In the genomic region with DNA sequence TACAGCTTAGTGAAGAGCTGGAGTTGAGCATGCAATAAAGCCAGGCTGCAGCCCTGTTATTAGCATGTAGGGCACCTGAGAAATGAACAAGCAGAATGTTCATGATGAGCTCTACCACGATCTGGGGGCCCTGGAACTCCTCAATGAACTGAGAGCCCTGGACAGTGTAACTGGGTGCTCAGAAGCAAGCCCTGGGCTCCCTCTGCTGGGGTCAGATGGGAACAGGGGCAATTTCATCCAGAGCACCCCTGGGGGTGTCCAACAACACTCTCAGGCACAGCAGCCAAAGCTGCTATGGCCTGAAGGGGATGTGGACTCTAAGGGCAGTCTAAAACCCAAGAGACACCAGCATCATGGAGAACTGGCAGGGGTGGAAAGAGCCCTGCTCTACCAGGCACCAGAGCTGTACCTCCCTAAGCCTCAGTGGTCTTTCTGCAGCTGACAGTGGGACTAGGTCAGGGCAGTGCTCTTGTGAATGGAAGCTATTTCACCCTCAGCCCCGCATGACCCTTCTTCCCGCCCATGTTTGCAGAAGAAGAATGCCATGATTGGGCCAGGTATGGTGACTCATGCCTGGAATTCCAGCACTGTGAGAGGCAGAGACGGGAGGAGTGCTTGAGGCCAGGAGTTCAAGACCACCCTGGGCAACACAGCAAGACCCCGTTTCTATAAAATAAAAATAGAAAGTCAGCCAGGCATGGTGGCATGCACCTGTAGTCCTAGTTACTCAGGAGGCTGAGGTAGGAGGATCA, we compare ENCODE assay signal across 8 cellular contexts. TPM values are rescaled to one million over a fixed set of nuclear protein-coding genes. Genes with fewer than 3 reads are reported as not detected.
DNase-seq lines count a peak whose midpoint lies in the region; ATAC-seq, FAIRE-seq and TF ChIP-seq lines count a peak whose summit lies in the region.

No MANE protein-coding gene starts in this region.

- peaks cover 20 to 75% (median 55%) of the 10 kb centered on the region in 4 experiments for H3K36me3 ChIP-seq in H1 (ENCODE audit: control insufficient read depth in 2 of 4, insufficient read depth in 4 of 4, low read length in 3 of 4)

- FAIRE-seq in H1 (lab: Jason Lieb, UNC) = no peak

- H4K5ac ChIP-seq in H1 (ENCODE audit: insufficient read length, low read depth, low read length) = no peak overlapping the region

- H3K4me3 ChIP-seq in AG09309 (ENCODE audit: control insufficient read depth, low read depth, low read length) (no peak overlapping the region), GM12875 (ENCODE audit: low read depth, low read length) (no peak overlapping the region), H1 (ENCODE audit: extremely low read depth in 1 of 4, insufficient read depth in 2 of 4, low read depth in 3 of 4, low read length in 4 of 4) (no peak overlapping the region)

- H4K91ac ChIP-seq in H1 (replicated peaks; ENCODE audit: insufficient read length, low read length) = no peak overlapping the region

- no peak overlapping the region for H4K8ac ChIP-seq in H1 (ENCODE audit: extremely low read depth, insufficient read depth, low read length)

- peaks cover 4% of the 10 kb centered on the region for H3K27me3 Mint-ChIP-seq in nephron progenitor cell (ENCODE audit: low read depth, poor library complexity)

- H3K23ac ChIP-seq in H1 (ENCODE audit: insufficient read length) = no peak overlapping the region

- H3K79me1 ChIP-seq in H1 (ENCODE audit: low read depth, low read length) = no peaks in the 10 kb centered on the region

- no peak overlapping the region for H2BK20ac ChIP-seq in H1 (ENCODE audit: low read length)

- H3K4ac ChIP-seq in H1 (replicated peaks; ENCODE audit: insufficient read length, low read depth, low read length) = no peak overlapping the region

- no peak overlapping the region for H3K4me3 Mint-ChIP-seq in nephron progenitor cell

- H2BK120ac ChIP-seq in H1 (replicated peaks; ENCODE audit: low read depth, low read length) = no peak overlapping the region

- no peak for TF ChIP-seq POLR2A in H1 (IDR thresholded peaks at IDR 0.05; ENCODE audit: control extremely low read depth in 1 of 2, low read depth in 2 of 2, low read length in 2 of 2)

- no peak overlapping the region for H2BK12ac ChIP-seq in H1 (ENCODE audit: low read depth, low read length)

- peak; percentile 71 to 80 for TF ChIP-seq RAD21 in H1 (IDR thresholded peaks at IDR 0.05 in 1 of 2, conservative IDR thresholded peaks at IDR 0.05 in 1 of 2; ENCODE audit: low read depth in 2 of 2, low read length in 2 of 2)

- ATAC-seq in SK-N-SH treated with all-trans-retinoic acid at 6 μM for 48 hours (peak; percentile 67), HG02870 (IDR thresholded peaks at IDR 0.05; ENCODE audit: unreplicated experiment) (no peak), HG03469 (IDR thresholded peaks at IDR 0.05; ENCODE audit: unreplicated experiment) (no peak)

- H3K27me3 ChIP-seq in H1 (replicated peaks in 1 of 4; ENCODE audit: control insufficient read depth in 3 of 4, extremely low read depth in 1 of 4, insufficient read depth in 3 of 4, low read length in 3 of 4) = no peaks in the 10 kb centered on the region

- WGBS in H1 (ENCODE audit: extremely low coverage in 1 of 2, insufficient coverage in 1 of 2, insufficient read length in 1 of 2, insufficient replicate concordance in 2 of 2, low coverage in 1 of 2, low lambda C conversion rate in 2 of 2, missing lambda C conversion rate in 1 of 2), 2 experiments = 85% methylated on average over 5 of the region's 5 CpGs; no CpG with 5 or more reads in 1 of the 2 experiments

- POLR2A ChIA-PET in H1 (lab: Charles Lee; ENCODE audit: partially characterized antibody) = interaction anchor here (1.2 to 1.7 kb wide), 4 partner anchors 14 to 55 kb away, joined by 3 to 8 read pairs (median 4); partner anchors contain the start of genes NEFH and THOC5

- peaks cover 2 to 4% of the 10 kb centered on the region in 2 experiments for H4K20me1 ChIP-seq in H1 (replicated peaks in 1 of 2; ENCODE audit: control insufficient read depth in 1 of 2, insufficient read depth in 2 of 2, low read length in 2 of 2)

- no peak overlapping the region for H2AK5ac ChIP-seq in H1 (ENCODE audit: low read depth, low read length)

- H3K27ac Mint-ChIP-seq in nephron progenitor cell = no peak overlapping the region

- H2BK15ac ChIP-seq in H1 (ENCODE audit: low read length) = no peak overlapping the region

- TF ChIP-seq CTCF in AG09309 (IDR thresholded peaks at IDR 0.05; ENCODE audit: control insufficient read depth, insufficient read depth, low read depth, low read length, missing control alignments) (peak; percentile 52), GM12875 (IDR thresholded peaks at IDR 0.05; ENCODE audit: borderline replicate concordance, insufficient read depth, low read depth, low read length) (peak; percentile 55; the same call in 1 of the 2 replicates), H1 (IDR thresholded peaks at IDR 0.05; ENCODE audit: control extremely low read depth in 1 of 3, insufficient read depth in 1 of 3, low read depth in 1 of 3, low read length in 3 of 3) (peak; percentile 52 to 71 (median 55)), nephron progenitor cell (IDR thresholded peaks at IDR 0.05) (peak; percentile 17)

- H3K4me1 Mint-ChIP-seq in nephron progenitor cell = no peaks in the 10 kb centered on the region

- H3K9me3 ChIP-seq in H1 (ENCODE audit: insufficient read depth in 2 of 2, low read depth in 1 of 2, low read length in 1 of 2) = no peaks in the 10 kb centered on the region

- H3K36me3 Mint-ChIP-seq in nephron progenitor cell (ENCODE audit: low read depth) = peaks cover 77% of the 10 kb centered on the region

- no peak overlapping the region for H3K56ac ChIP-seq in H1 (replicated peaks; ENCODE audit: insufficient read length, low read depth, low read length)

- no peak overlapping the region for H2AFZ ChIP-seq in H1 (ENCODE audit: low read length)

- no peak overlapping the region for H3K9ac ChIP-seq in H1 (replicated peaks in 1 of 4; ENCODE audit: extremely low read depth in 1 of 4, low read depth in 3 of 4, low read length in 3 of 4)

- no peaks in the 10 kb centered on the region for H3K23me2 ChIP-seq in H1 (ENCODE audit: low read depth, low read length)

- H3K18ac ChIP-seq in H1 (ENCODE audit: extremely low read depth, low read length) = no peak overlapping the region

- no peak overlapping the region for H3K27ac ChIP-seq in H1 (ENCODE audit: low read depth, low read length)

- H3K4me2 ChIP-seq in H1 (ENCODE audit: insufficient read depth in 1 of 2, low read depth in 2 of 2, low read length in 2 of 2) = no peak overlapping the region

- no peaks in the 10 kb centered on the region for H3K79me2 ChIP-seq in H1 (ENCODE audit: control insufficient read depth in 1 of 2, insufficient read depth in 2 of 2, low read length in 2 of 2)

- no peaks in the 10 kb centered on the region for H3K4me1 ChIP-seq in H1 (replicated peaks in 1 of 4; ENCODE audit: control insufficient read depth in 3 of 4, insufficient read depth in 4 of 4, low read length in 3 of 4)

- H3K14ac ChIP-seq in H1 (ENCODE audit: insufficient read length) = no peak overlapping the region

- TF ChIP-seq EP300 in H1 (IDR thresholded peaks at IDR 0.05; ENCODE audit: borderline replicate concordance in 1 of 2, low read depth in 2 of 2, low read length in 2 of 2) = no peak

- no peak overlapping the region for H2BK5ac ChIP-seq in H1 (ENCODE audit: low read depth, low read length)

- CTCF ChIA-PET in H1 (lab: Charles Lee; ENCODE audit: partially characterized antibody) = interaction anchor here (0.5 to 3.7 kb wide), 27 partner anchors 9 to 544 kb away, joined by 3 to 47 read pairs (median 4); no protein-coding TSS in a partner anchor

- DNase-seq in AG09309 (ENCODE audit: low read depth) = no peak
- peak; percentile 33 to 56 for DNase-seq in H1 (ENCODE audit: low read depth in 1 of 2, low spot score in 2 of 2)
- DNase-seq in nephron progenitor cell = peak; percentile 18
- DNase-seq in occipital lobe (lab: John Stamatoyannopoulos, UW) = no peak

- H3K9me3 Mint-ChIP-seq in nephron progenitor cell = no peaks in the 10 kb centered on the region

TF ChIP-seq in SK-N-SH treated with all-trans-retinoic acid at 6 μM for 48 hours, 23 proteins besides CTCF, POLR2A, EP300 and RAD21 (continues in another document):
- TF ChIP-seq ZC3H10 (CRISPR knock-in tag; IDR thresholded peaks at IDR 0.05) = no peak

TF ChIP-seq in H1, 55 proteins besides CTCF, POLR2A, EP300 and RAD21 (continues in another document):
- TF ChIP-seq SIX5 (IDR thresholded peaks at IDR 0.05; ENCODE audit: low read depth, low read length) (no peak), SP2 (IDR thresholded peaks at IDR 0.05; ENCODE audit: low read length) (no peak), SUZ12 (IDR thresholded peaks at IDR 0.05; ENCODE audit: low read length) (no peak)

RNA-seq across cellular contexts. Expression of gene THOC5, which starts 28.9 kb away (rescaled TPM):
- total RNA-seq in H1 (2021; fragmentation: NEBNext Ultra II Directional; extraction: Animal tissue kit (Norgen Biotek cat#: 25700)) = 61.5 and 65.7 TPM in 2 replicates
- 27.7 and 30.3 TPM in 2 replicates for polyA plus RNA-seq in H1 (2011; rRNA removed)
- polyA plus RNA-seq in H1 (2011; cell fraction: cytosol; rRNA removed) = 37.9 TPM
- 55.6 TPM for polyA plus RNA-seq in H1 (2011; cell fraction: nucleus; rRNA removed)
- polyA plus RNA-seq in H1 (2012, experiment 1 of 2) = 30.9 to 46.1 TPM (median 37.8 TPM) in 4 replicates
- polyA plus RNA-seq in H1 (2012, experiment 2 of 2) = 25.7 TPM
- polyA plus RNA-seq in H1 (2013, experiment 1 of 2) = 21.0 TPM
- 21.9 TPM for polyA plus RNA-seq in H1 (2013, experiment 2 of 2)
- 80.8 and 82.5 TPM in 2 replicates for polyA minus RNA-seq in H1 (2011; rRNA and poly(A)+ RNA removed)
- polyA minus RNA-seq in H1 (2011; cell fraction: cytosol; rRNA and poly(A)+ RNA removed) = 54.2 TPM
- polyA minus RNA-seq in H1 (2011; cell fraction: nucleus; rRNA and poly(A)+ RNA removed) = 34.1 TPM
- 33.5 TPM for total RNA-seq in occipital lobe

RNA-seq across cellular contexts. Expression of gene NEFH, which starts 44.6 kb away (rescaled TPM):
- 2.0 and 2.3 TPM in 2 replicates for total RNA-seq in H1 (2021; fragmentation: NEBNext Ultra II Directional; extraction: Animal tissue kit (Norgen Biotek cat#: 25700))
- polyA plus RNA-seq in H1 (2011; rRNA removed) = 0.57 and 0.74 TPM in 2 replicates
- 2.0 TPM for polyA plus RNA-seq in H1 (2011; cell fraction: cytosol; rRNA removed)
- 1.9 TPM for polyA plus RNA-seq in H1 (2011; cell fraction: nucleus; rRNA removed)
- polyA plus RNA-seq in H1 (2012, experiment 1 of 2) = 1.9 to 2.2 TPM (median 2.0 TPM) in 4 replicates
- polyA plus RNA-seq in H1 (2012, experiment 2 of 2) = 0.39 TPM
- 2.6 TPM for polyA plus RNA-seq in H1 (2013, experiment 1 of 2)
- 2.8 TPM for polyA plus RNA-seq in H1 (2013, experiment 2 of 2)
- 1.3 and 1.5 TPM in 2 replicates for polyA minus RNA-seq in H1 (2011; rRNA and poly(A)+ RNA removed)
- 1.3 TPM for polyA minus RNA-seq in H1 (2011; cell fraction: cytosol; rRNA and poly(A)+ RNA removed)
- 2.7 TPM for polyA minus RNA-seq in H1 (2011; cell fraction: nucleus; rRNA and poly(A)+ RNA removed)
- total RNA-seq in occipital lobe = 0.47 TPM

RNA-seq across cellular contexts. Expression of gene NIPSNAP1, which starts 56.3 kb away (rescaled TPM):
- total RNA-seq in H1 (2021; fragmentation: NEBNext Ultra II Directional; extraction: Animal tissue kit (Norgen Biotek cat#: 25700)) = 165 and 167 TPM in 2 replicates
- polyA plus RNA-seq in H1 (2011; rRNA removed) = 128 and 133 TPM in 2 replicates
- polyA plus RNA-seq in H1 (2011; cell fraction: cytosol; rRNA removed) = 206 TPM
- 170 TPM for polyA plus RNA-seq in H1 (2011; cell fraction: nucleus; rRNA removed)
- 146 to 225 TPM (median 207 TPM) in 4 replicates for polyA plus RNA-seq in H1 (2012, experiment 1 of 2)
- 249 TPM for polyA plus RNA-seq in H1 (2012, experiment 2 of 2)
- 146 TPM for polyA plus RNA-seq in H1 (2013, experiment 1 of 2)
- 143 TPM for polyA plus RNA-seq in H1 (2013, experiment 2 of 2)
- polyA minus RNA-seq in H1 (2011; rRNA and poly(A)+ RNA removed) = 150 and 179 TPM in 2 replicates
- 76.8 TPM for polyA minus RNA-seq in H1 (2011; cell fraction: cytosol; rRNA and poly(A)+ RNA removed)
- polyA minus RNA-seq in H1 (2011; cell fraction: nucleus; rRNA and poly(A)+ RNA removed) = 75.6 TPM
- 65.4 TPM for total RNA-seq in occipital lobe

Comparison
In these comparisons a context has a peak if more than half of its experiments do, and no peak if none do; other contexts are left out.
1. DNase-seq: peak in H1 (2 of 2) and nephron progenitor cell (single experiment); none in AG09309 (single experiment) and occipital lobe (single experiment).
2. Peak in every context shown above with its lines, with median percentiles within 50 percentile points of each other: CTCF ChIP-seq.